Comparison of ENCODE assay signal across 15 cellular contexts in the genomic region with DNA sequence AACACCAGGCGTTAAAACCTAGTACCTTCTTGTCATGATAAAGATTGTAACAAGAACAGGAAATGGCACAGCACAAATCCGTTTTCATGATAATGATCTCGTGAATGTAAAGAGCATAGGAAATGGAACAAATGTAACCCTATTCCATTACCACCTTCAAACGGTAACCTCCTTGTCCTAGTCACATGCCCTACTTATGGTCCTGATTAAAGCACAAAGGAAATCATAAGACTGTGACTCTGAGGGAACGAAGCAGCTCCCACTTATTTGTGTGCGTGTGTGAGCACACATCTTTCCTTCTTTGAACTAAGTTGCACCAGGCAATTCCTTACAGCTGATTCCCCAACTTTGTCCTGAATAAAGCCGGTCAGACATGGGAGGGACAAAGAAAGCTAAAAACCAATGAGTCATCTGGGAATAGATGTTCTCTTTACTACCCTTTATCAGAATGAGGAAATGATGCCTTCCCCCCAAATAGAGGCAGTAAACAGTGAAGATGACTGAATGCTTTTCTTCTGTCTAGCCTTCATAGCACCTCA.
DNase-seq lines count a peak whose midpoint lies in the region; ATAC-seq and TF ChIP-seq lines count a peak whose summit lies in the region.
"Had no signal": no experiment of that assay in that cellular context is flagged by ENCODE, and none has a peak within 500 bp of the region (broad histone marks: within the 10 kb centered on the region; RNA-seq: fewer than 3 reads in every experiment).

No MANE protein-coding gene starts in this region.

- H3K27me3 ChIP-seq in testis (no peaks in the 10 kb centered on the region), hepatocyte (no peaks in the 10 kb centered on the region)
- H3K27me3 ChIP-seq: sigmoid colon had no signal

- peak in 1 of 2 donors; percentile 16 for ATAC-seq in activated T-cell treated with anti-CD3 and anti-CD28 coated beads, Interleukin-2, amount 50 U/mL, for 72 hours (replicated peaks in 1 of 2)
- ATAC-seq in activated CD8-positive, alpha-beta T cell treated with anti-CD3 and anti-CD28 coated beads for 36 hours: peak; percentile 47
- ATAC-seq in GM18505 (IDR thresholded peaks at IDR 0.05; ENCODE audit: unreplicated experiment) (no peak), HG02759 (IDR thresholded peaks at IDR 0.05; ENCODE audit: unreplicated experiment) (no peak)

- H3K79me2 ChIP-seq in hepatocyte: no peaks in the 10 kb centered on the region

- no peaks in the 10 kb centered on the region for H4K20me1 ChIP-seq in hepatocyte (ENCODE audit: insufficient read depth, poor library complexity, severe bottlenecking)

- H3K4me2 ChIP-seq in hepatocyte: no peak overlapping the region
- H3K4me2 ChIP-seq: KMS-11 had no signal

- H3K27ac Mint-ChIP-seq in activated T-cell treated with anti-CD3 and anti-CD28 coated beads, Interleukin-2, amount 50 U/mL, for 72 hours: peak overlapping the region; percentile 92
- peak overlapping the region; percentile 68 for H3K27ac Mint-ChIP-seq in activated CD8-positive, alpha-beta T cell treated with anti-CD3 and anti-CD28 coated beads for 36 hours

- H3K36me3 Mint-ChIP-seq in activated T-cell treated with anti-CD3 and anti-CD28 coated beads, Interleukin-2, amount 50 U/mL, for 72 hours (ENCODE audit: insufficient read depth in 2 of 2): no peaks in the 10 kb centered on the region
- H3K36me3 Mint-ChIP-seq in activated CD8-positive, alpha-beta T cell treated with anti-CD3 and anti-CD28 coated beads for 36 hours (ENCODE audit: low read depth): no peaks in the 10 kb centered on the region

- no peaks in the 10 kb centered on the region for H3K4me1 ChIP-seq in testis
- no peaks in the 10 kb centered on the region for H3K4me1 ChIP-seq in hepatocyte (ENCODE audit: insufficient read depth)
- H3K4me1 ChIP-seq: sigmoid colon had no signal

- no peaks in the 10 kb centered on the region for H3K9me3 ChIP-seq in testis
- no peaks in the 10 kb centered on the region for H3K9me3 ChIP-seq in hepatocyte (ENCODE audit: low read depth)
- H3K9me3 ChIP-seq: sigmoid colon had no signal

- H3K36me3 ChIP-seq in testis (ENCODE audit: low read depth, missing control alignments) (no peaks in the 10 kb centered on the region), hepatocyte (replicated peaks; ENCODE audit: insufficient read depth, low read depth) (no peaks in the 10 kb centered on the region)
- H3K36me3 ChIP-seq: sigmoid colon had no signal

- intact Hi-C loops in activated CD8-positive, alpha-beta T cell treated with anti-CD3 and anti-CD28 coated beads for 36 hours (cut with micrococcal nuclease): loop anchor here (5.0 kb wide), 1 partner anchor 63 kb away; no protein-coding TSS in a partner anchor
- intact Hi-C loops in testis (cut with DNase I; ENCODE audit: low total_unique reads): no loop called here

- H3K9me2 ChIP-seq in hepatocyte (replicated peaks; ENCODE audit: insufficient read depth): no peaks in the 10 kb centered on the region

- no peak for TF ChIP-seq POLR2A in testis (IDR thresholded peaks at IDR 0.05)
- no peak for TF ChIP-seq POLR2A in GM18505 (IDR thresholded peaks at IDR 0.05; ENCODE audit: borderline replicate concordance, extremely low read depth, insufficient read depth, insufficient read length)

- H3K4me3 Mint-ChIP-seq in activated T-cell treated with anti-CD3 and anti-CD28 coated beads, Interleukin-2, amount 50 U/mL, for 72 hours: peak overlapping the region; percentile 61 to 78
- peak overlapping the region; percentile 3 for H3K4me3 Mint-ChIP-seq in activated CD8-positive, alpha-beta T cell treated with anti-CD3 and anti-CD28 coated beads for 36 hours

- CTCF ChIA-PET in activated CD8-positive, alpha-beta T cell treated with anti-CD3 and anti-CD28 coated beads for 36 hours (lab: Charles Lee): interaction anchor here (0.9 to 2.3 kb wide), 2 partner anchors 190 to 195 kb away, joined by 4 to 6 read pairs; no protein-coding TSS in a partner anchor

- no peaks in the 10 kb centered on the region for H3K27me3 Mint-ChIP-seq in activated T-cell treated with anti-CD3 and anti-CD28 coated beads, Interleukin-2, amount 50 U/mL, for 72 hours (ENCODE audit: low read depth)
- H3K27me3 Mint-ChIP-seq in activated CD8-positive, alpha-beta T cell treated with anti-CD3 and anti-CD28 coated beads for 36 hours: no peaks in the 10 kb centered on the region

- POLR2A ChIA-PET in activated CD8-positive, alpha-beta T cell treated with anti-CD3 and anti-CD28 coated beads for 36 hours (lab: Charles Lee): no interaction called here

- no peak for TF ChIP-seq CTCF in activated CD8-positive, alpha-beta T cell treated with anti-CD3 and anti-CD28 coated beads for 36 hours (IDR thresholded peaks at IDR 0.05)
- no peak for TF ChIP-seq CTCF in foreskin fibroblast (IDR thresholded peaks at IDR 0.05; ENCODE audit: low read depth, low read length)
- no peak for TF ChIP-seq CTCF in testis (IDR thresholded peaks at IDR 0.05)
- TF ChIP-seq CTCF in hepatocyte (IDR thresholded peaks at IDR 0.05; ENCODE audit: poor library complexity): no peak

- H3K4me1 Mint-ChIP-seq in activated T-cell treated with anti-CD3 and anti-CD28 coated beads, Interleukin-2, amount 50 U/mL, for 72 hours (ENCODE audit: low read depth): peaks cover 35% of the 10 kb centered on the region
- peaks cover 41% of the 10 kb centered on the region for H3K4me1 Mint-ChIP-seq in activated CD8-positive, alpha-beta T cell treated with anti-CD3 and anti-CD28 coated beads for 36 hours (ENCODE audit: low read depth)

- no peak overlapping the region for H2AFZ ChIP-seq in hepatocyte

- no peaks in the 10 kb centered on the region for H3K9me3 Mint-ChIP-seq in activated T-cell treated with anti-CD3 and anti-CD28 coated beads, Interleukin-2, amount 50 U/mL, for 72 hours
- peaks cover 3% of the 10 kb centered on the region for H3K9me3 Mint-ChIP-seq in activated CD8-positive, alpha-beta T cell treated with anti-CD3 and anti-CD28 coated beads for 36 hours

- H3K27ac ChIP-seq in testis (no peak overlapping the region), hepatocyte (no peak overlapping the region)
- H3K27ac ChIP-seq: KMS-11, sigmoid colon had no signal

- DNase-seq in activated T-cell treated with anti-CD3 and anti-CD28 coated beads, Interleukin-2, amount 50 U/mL, for 72 hours: no peak
- DNase-seq in activated T-cell treated with anti-CD3 and anti-CD28 coated beads, Interleukin-2, amount 50 U/mL, for 1 hour: no peak
- DNase-seq in activated CD8-positive, alpha-beta T cell treated with anti-CD3 and anti-CD28 coated beads for 36 hours: no peak
- peak; percentile 63 to 67 for DNase-seq in foreskin fibroblast
- no peak for DNase-seq in testis
- DNase-seq in hepatocyte (ENCODE audit: low spot score): no peak
- DNase-seq: ACHN; activated CD4-positive, alpha-beta T cell treated with anti-CD3 and anti-CD28 coated beads for 48 hours; effector memory CD4-positive, alpha-beta T cell; NCI-H345; Right ventricle myocardium superior; sigmoid colon had no signal

- 71 to 82% methylated on average over 7 of the region's 7 CpGs for WGBS in testis, 2 donors
- 63% methylated on average over 7 of the region's 7 CpGs for WGBS in hepatocyte (ENCODE audit: low lambda C conversion rate, missing lambda C conversion rate)

- H3K4me3 ChIP-seq in foreskin fibroblast (ENCODE audit: low read depth in 1 of 2, low read length in 2 of 2) (no peak overlapping the region), testis (no peak overlapping the region), hepatocyte (no peak overlapping the region)
- H3K4me3 ChIP-seq: sigmoid colon had no signal

Comparison
In these comparisons a context has a peak if more than half of its experiments do, and no peak if none do; other contexts are left out.
1. DNase-seq: peak in foreskin fibroblast (2 of 2); none in activated T-cell treated with anti-CD3 and anti-CD28 coated beads, Interleukin-2, amount 50 U/mL, for 72 hours (0 of 2), activated T-cell treated with anti-CD3 and anti-CD28 coated beads, Interleukin-2, amount 50 U/mL, for 1 hour (single experiment), activated CD8-positive, alpha-beta T cell treated with anti-CD3 and anti-CD28 coated beads for 36 hours (single experiment), testis (single experiment) and hepatocyte (single experiment).